Comparison of ENCODE assay signal across 9 cellular contexts in the genomic region with DNA sequence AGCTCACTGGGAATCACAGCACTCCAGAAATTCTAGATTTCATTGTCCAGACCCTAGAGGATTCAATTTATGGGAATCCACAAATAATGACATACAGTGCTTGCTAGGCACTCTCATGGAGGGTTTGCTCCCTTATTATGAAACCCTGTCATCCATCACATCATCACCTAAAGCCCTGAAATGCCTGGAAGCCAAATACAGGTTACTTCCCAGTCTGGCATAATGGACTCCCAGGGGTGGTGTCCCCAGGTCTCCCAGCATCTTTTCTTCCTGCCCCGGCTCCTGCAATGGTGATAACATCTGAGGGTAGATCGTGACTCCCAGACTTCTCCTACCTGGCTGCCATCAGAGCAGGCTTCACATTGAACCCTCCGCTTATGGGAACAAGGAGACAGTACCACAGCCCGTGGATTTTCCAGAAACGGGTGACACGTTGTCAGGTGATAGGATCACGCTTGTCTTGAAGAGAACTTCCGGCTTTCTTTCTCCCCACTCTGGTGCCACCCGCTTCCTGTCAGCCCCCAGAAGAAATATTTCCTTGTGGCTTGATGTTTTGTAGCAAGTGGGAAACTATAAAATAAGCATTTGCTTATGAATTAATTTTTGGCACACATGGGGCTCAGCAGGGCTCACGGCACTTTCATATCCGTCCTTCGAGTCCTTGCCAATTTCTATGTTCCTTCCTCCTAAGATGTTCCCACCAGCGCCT.
DNase-seq lines count a peak whose midpoint lies in the region; ATAC-seq and TF ChIP-seq lines count a peak whose summit lies in the region.
"Had no signal": no experiment of that assay in that cellular context is flagged by ENCODE, and none has a peak within 500 bp of the region (broad histone marks: within the 10 kb centered on the region; RNA-seq: fewer than 3 reads in every experiment).

No MANE protein-coding gene starts in this region.

- H3K4me3 ChIP-seq in lower leg skin (ENCODE audit: low read depth, poor library complexity, severe bottlenecking) = no peak overlapping the region
- H3K4me3 ChIP-seq in thoracic aorta = peak overlapping the region; percentile 31
- H3K4me3 ChIP-seq in WERI-Rb-1 (ENCODE audit: low read depth, low read length) = no peak overlapping the region

- H3K9me3 ChIP-seq in thoracic aorta (no peaks in the 10 kb centered on the region), WERI-Rb-1 (ENCODE audit: severe bottlenecking) (no peaks in the 10 kb centered on the region)

- WGBS in lower leg skin, 2 donors = 24 to 34% methylated on average over 13 of the region's 13 CpGs

- no peak for TF ChIP-seq POLR2A in lower leg skin (IDR thresholded peaks at IDR 0.05)

- H3K27me3 ChIP-seq in thoracic aorta (replicated peaks; ENCODE audit: insufficient read depth) (no peaks in the 10 kb centered on the region), WERI-Rb-1 (ENCODE audit: insufficient read depth, low read depth, severe bottlenecking) (no peaks in the 10 kb centered on the region)

- no peak for ATAC-seq in thoracic aorta (ENCODE audit: insufficient number of reproducible peaks, low FRiP score, low read depth)

- no peaks in the 10 kb centered on the region for H3K27me3 Mint-ChIP-seq in T-helper 1 cell treated with Interleukin-12 subunit alpha and Interleukin-12 subunit beta and Interleukin-4 antibody, amounts not matched to agents 30 μg/mL and 1 μg/mL, for 36 hours (ENCODE audit: low read depth)
- peaks cover 6% of the 10 kb centered on the region for H3K27me3 Mint-ChIP-seq in brain

- peaks cover 79% of the 10 kb centered on the region for H3K4me1 Mint-ChIP-seq in T-helper 1 cell treated with Interleukin-12 subunit alpha and Interleukin-12 subunit beta and Interleukin-4 antibody, amounts not matched to agents 30 μg/mL and 1 μg/mL, for 36 hours (ENCODE audit: low read depth)
- peaks cover 26% of the 10 kb centered on the region for H3K4me1 Mint-ChIP-seq in brain

- DNase-seq in T-helper 1 cell (no peak), lower leg skin (ENCODE audit: low spot score in 2 of 2) (peak; percentile 59 to 84), thoracic aorta (ENCODE audit: low spot score) (no peak), NCI-H1694 (lab: John Stamatoyannopoulos, UW) (no peak), NOMO-1 treated with dmso at 0.1 percent for 144 hours (lab: John Stamatoyannopoulos, UW; ENCODE audit: unreplicated experiment) (no peak), WERI-Rb-1 (no peak)
- DNase-seq: 8988T had no signal

- H3K4me3 Mint-ChIP-seq in T-helper 1 cell treated with Interleukin-12 subunit alpha and Interleukin-12 subunit beta and Interleukin-4 antibody, amounts not matched to agents 30 μg/mL and 1 μg/mL, for 36 hours = no peak overlapping the region
- no peak overlapping the region for H3K4me3 Mint-ChIP-seq in brain

- peaks cover 48% of the 10 kb centered on the region for H3K36me3 Mint-ChIP-seq in T-helper 1 cell treated with Interleukin-12 subunit alpha and Interleukin-12 subunit beta and Interleukin-4 antibody, amounts not matched to agents 30 μg/mL and 1 μg/mL, for 36 hours (ENCODE audit: low read depth)
- peaks cover 3% of the 10 kb centered on the region for H3K36me3 Mint-ChIP-seq in brain

- H3K9me3 Mint-ChIP-seq in T-helper 1 cell treated with Interleukin-12 subunit alpha and Interleukin-12 subunit beta and Interleukin-4 antibody, amounts not matched to agents 30 μg/mL and 1 μg/mL, for 36 hours = peaks cover 14% of the 10 kb centered on the region
- no peaks in the 10 kb centered on the region for H3K9me3 Mint-ChIP-seq in brain

- H3K4me1 ChIP-seq in thoracic aorta (ENCODE audit: control insufficient read depth in 1 of 2, low read depth in 2 of 2) = peaks cover 20 to 32% of the 10 kb centered on the region in 2 donors

- H3K36me3 ChIP-seq in thoracic aorta (peaks cover 11% of the 10 kb centered on the region), WERI-Rb-1 (no peaks in the 10 kb centered on the region)

- H3K27ac ChIP-seq in thoracic aorta (peak overlapping the region; percentile 88 to 91), WERI-Rb-1 (no peak overlapping the region)

- intact Hi-C loops in lower leg skin (cut with DNase I; ENCODE audit: low total_unique reads) = no loop called here

- TF ChIP-seq CTCF in brain (conservative IDR thresholded peaks at IDR 0.05) (no peak), lower leg skin (IDR thresholded peaks at IDR 0.05) (no peak), thoracic aorta (IDR thresholded peaks at IDR 0.05) (no peak), WERI-Rb-1 (IDR thresholded peaks at IDR 0.05; ENCODE audit: low read depth, low read length) (no peak)

- H3K27ac Mint-ChIP-seq in T-helper 1 cell treated with Interleukin-12 subunit alpha and Interleukin-12 subunit beta and Interleukin-4 antibody, amounts not matched to agents 30 μg/mL and 1 μg/mL, for 36 hours = peak overlapping the region; percentile 92
- H3K27ac Mint-ChIP-seq in brain = peak overlapping the region in 3 of 5 experiments; percentile 13 to 76 (median 74)

Comparison
In these comparisons a context has a peak if more than half of its experiments do, and no peak if none do; other contexts are left out.
1. DNase-seq: peak in lower leg skin (2 of 2); none in T-helper 1 cell (0 of 5), thoracic aorta (single experiment), NCI-H1694 (single experiment), NOMO-1 treated with dmso at 0.1 percent for 144 hours (single experiment) and WERI-Rb-1 (single experiment).